1 cellular context compared by ENCODE assay signal in genomic region chr15:77496710-77497107, GRCh38.
A peak's percentile ranks its signal among the peaks of the same experiment; 100 is the strongest.
TF ChIP-seq lines count a peak whose summit lies in the region.

No MANE protein-coding gene starts in this region.

TF ChIP-seq in HEK293, 187 proteins besides CTCF, POLR2A, EP300 and RAD21 (continued from another document and continues in another):
- TF ChIP-seq ZBTB44 (tag by site-specific recombination; IDR thresholded peaks at IDR 0.05), result 0 out of 2 replicates have a peak, but pooled peaks have one; percentile 6
- no peak for TF ChIP-seq ZNF2 (tag by site-specific recombination; IDR thresholded peaks at IDR 0.05)
- no peak for TF ChIP-seq ZNF37A (tag by site-specific recombination; IDR thresholded peaks at IDR 0.05)
- TF ChIP-seq ZNF664 (tag by site-specific recombination; IDR thresholded peaks at IDR 0.05), result no peak
- no peak for TF ChIP-seq ZNF121 (tag by site-specific recombination; IDR thresholded peaks at IDR 0.05)
- TF ChIP-seq ZBTB6 (tag by site-specific recombination; IDR thresholded peaks at IDR 0.05), result peak; percentile 99
- 0 out of 2 replicates have a peak, but pooled peaks have one; percentile 28 for TF ChIP-seq ZNF366 (tag by site-specific recombination; conservative IDR thresholded peaks at IDR 0.05)
- no peak for TF ChIP-seq ZNF140 (tag by site-specific recombination; IDR thresholded peaks at IDR 0.05)
- TF ChIP-seq ZSCAN30 (tag by site-specific recombination; IDR thresholded peaks at IDR 0.05), result peak; percentile 74; the same call in 1 of the 2 replicates
- peak; percentile 30; the same call in 1 of the 2 replicates for TF ChIP-seq ZNF394 (tag by site-specific recombination; IDR thresholded peaks at IDR 0.05; ENCODE audit: borderline replicate concordance)
- TF ChIP-seq, protein P1, sequence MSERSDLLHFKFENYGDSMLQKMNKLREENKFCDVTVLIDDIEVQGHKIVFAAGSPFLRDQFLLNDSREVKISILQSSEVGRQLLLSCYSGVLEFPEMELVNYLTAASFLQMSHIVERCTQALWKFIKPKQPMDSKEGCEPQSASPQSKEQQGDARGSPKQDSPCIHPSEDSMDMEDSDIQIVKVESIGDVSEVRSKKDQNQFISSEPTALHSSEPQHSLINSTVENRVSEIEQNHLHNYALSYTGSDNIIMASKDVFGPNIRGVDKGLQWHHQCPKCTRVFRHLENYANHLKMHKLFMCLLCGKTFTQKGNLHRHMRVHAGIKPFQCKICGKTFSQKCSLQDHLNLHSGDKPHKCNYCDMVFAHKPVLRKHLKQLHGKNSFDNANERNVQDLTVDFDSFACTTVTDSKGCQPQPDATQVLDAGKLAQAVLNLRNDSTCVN (tag by site-specific recombination; optimal IDR thresholded peaks at IDR 0.05), result no peak
- 0 out of 2 replicates have a peak, but pooled peaks have one; percentile 61 for TF ChIP-seq PRDM1 (tag by site-specific recombination; IDR thresholded peaks at IDR 0.05)
- TF ChIP-seq, protein P2, sequence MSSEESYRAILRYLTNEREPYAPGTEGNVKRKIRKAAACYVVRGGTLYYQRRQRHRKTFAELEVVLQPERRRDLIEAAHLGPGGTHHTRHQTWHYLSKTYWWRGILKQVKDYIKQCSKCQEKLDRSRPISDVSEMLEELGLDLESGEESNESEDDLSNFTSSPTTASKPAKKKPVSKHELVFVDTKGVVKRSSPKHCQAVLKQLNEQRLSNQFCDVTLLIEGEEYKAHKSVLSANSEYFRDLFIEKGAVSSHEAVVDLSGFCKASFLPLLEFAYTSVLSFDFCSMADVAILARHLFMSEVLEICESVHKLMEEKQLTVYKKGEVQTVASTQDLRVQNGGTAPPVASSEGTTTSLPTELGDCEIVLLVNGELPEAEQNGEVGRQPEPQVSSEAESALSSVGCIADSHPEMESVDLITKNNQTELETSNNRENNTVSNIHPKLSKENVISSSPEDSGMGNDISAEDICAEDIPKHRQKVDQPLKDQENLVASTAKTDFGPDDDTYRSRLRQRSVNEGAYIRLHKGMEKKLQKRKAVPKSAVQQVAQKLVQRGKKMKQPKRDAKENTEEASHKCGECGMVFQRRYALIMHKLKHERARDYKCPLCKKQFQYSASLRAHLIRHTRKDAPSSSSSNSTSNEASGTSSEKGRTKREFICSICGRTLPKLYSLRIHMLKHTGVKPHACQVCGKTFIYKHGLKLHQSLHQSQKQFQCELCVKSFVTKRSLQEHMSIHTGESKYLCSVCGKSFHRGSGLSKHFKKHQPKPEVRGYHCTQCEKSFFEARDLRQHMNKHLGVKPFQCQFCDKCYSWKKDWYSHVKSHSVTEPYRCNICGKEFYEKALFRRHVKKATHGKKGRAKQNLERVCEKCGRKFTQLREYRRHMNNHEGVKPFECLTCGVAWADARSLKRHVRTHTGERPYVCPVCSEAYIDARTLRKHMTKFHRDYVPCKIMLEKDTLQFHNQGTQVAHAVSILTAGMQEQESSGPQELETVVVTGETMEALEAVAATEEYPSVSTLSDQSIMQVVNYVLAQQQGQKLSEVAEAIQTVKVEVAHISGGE (tag by site-specific recombination; conservative IDR thresholded peaks at IDR 0.05; ENCODE audit: low read depth), result no peak
- no peak for TF ChIP-seq ZNF211 (tag by site-specific recombination; IDR thresholded peaks at IDR 0.05; ENCODE audit: low read depth)
- TF ChIP-seq ZEB2 (tag by site-specific recombination; IDR thresholded peaks at IDR 0.05), result peak; percentile 65
- no peak for TF ChIP-seq ZNF174 (tag by site-specific recombination; IDR thresholded peaks at IDR 0.05)
- no peak for TF ChIP-seq ZNF544 (tag by site-specific recombination; IDR thresholded peaks at IDR 0.05)
- no peak; the same call in 1 of the 2 replicates for TF ChIP-seq ZNF501 (tag by site-specific recombination; IDR thresholded peaks at IDR 0.05)
- TF ChIP-seq TSHZ1 (tag by site-specific recombination; IDR thresholded peaks at IDR 0.05; ENCODE audit: borderline replicate concordance), result no peak
- no peak for TF ChIP-seq FEZF1 (tag by site-specific recombination; IDR thresholded peaks at IDR 0.05)
- no peak for TF ChIP-seq ZNF555 (tag by site-specific recombination; conservative IDR thresholded peaks at IDR 0.05)
- TF ChIP-seq, protein P3, sequence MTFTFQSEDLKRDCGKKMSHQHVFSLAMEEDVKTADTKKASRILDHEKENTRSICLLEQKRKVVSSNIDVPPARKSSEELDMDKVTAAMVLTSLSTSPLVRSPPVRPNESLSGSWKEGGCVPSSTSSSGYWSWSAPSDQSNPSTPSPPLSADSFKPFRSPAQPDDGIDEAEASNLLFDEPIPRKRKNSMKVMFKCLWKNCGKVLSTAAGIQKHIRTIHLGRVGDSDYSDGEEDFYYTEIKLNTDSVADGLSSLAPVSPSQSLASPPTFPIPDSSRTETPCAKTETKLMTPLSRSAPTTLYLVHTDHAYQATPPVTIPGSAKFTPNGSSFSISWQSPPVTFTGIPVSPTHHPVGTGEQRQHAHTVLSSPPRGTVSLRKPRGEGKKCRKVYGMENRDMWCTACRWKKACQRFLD (tag by site-specific recombination; IDR thresholded peaks at IDR 0.05), result no peak
- no peak for TF ChIP-seq ZNF488 (tag by site-specific recombination; IDR thresholded peaks at IDR 0.05)
- TF ChIP-seq ZNF48 (tag by site-specific recombination; IDR thresholded peaks at IDR 0.05), result no peak
- TF ChIP-seq, protein P4, sequence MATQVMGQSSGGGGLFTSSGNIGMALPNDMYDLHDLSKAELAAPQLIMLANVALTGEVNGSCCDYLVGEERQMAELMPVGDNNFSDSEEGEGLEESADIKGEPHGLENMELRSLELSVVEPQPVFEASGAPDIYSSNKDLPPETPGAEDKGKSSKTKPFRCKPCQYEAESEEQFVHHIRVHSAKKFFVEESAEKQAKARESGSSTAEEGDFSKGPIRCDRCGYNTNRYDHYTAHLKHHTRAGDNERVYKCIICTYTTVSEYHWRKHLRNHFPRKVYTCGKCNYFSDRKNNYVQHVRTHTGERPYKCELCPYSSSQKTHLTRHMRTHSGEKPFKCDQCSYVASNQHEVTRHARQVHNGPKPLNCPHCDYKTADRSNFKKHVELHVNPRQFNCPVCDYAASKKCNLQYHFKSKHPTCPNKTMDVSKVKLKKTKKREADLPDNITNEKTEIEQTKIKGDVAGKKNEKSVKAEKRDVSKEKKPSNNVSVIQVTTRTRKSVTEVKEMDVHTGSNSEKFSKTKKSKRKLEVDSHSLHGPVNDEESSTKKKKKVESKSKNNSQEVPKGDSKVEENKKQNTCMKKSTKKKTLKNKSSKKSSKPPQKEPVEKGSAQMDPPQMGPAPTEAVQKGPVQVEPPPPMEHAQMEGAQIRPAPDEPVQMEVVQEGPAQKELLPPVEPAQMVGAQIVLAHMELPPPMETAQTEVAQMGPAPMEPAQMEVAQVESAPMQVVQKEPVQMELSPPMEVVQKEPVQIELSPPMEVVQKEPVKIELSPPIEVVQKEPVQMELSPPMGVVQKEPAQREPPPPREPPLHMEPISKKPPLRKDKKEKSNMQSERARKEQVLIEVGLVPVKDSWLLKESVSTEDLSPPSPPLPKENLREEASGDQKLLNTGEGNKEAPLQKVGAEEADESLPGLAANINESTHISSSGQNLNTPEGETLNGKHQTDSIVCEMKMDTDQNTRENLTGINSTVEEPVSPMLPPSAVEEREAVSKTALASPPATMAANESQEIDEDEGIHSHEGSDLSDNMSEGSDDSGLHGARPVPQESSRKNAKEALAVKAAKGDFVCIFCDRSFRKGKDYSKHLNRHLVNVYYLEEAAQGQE (tag by site-specific recombination; IDR thresholded peaks at IDR 0.05), result no peak
- TF ChIP-seq ZNF132 (tag by site-specific recombination; IDR thresholded peaks at IDR 0.05; ENCODE audit: borderline replicate concordance), result no peak
- TF ChIP-seq, protein P5, sequence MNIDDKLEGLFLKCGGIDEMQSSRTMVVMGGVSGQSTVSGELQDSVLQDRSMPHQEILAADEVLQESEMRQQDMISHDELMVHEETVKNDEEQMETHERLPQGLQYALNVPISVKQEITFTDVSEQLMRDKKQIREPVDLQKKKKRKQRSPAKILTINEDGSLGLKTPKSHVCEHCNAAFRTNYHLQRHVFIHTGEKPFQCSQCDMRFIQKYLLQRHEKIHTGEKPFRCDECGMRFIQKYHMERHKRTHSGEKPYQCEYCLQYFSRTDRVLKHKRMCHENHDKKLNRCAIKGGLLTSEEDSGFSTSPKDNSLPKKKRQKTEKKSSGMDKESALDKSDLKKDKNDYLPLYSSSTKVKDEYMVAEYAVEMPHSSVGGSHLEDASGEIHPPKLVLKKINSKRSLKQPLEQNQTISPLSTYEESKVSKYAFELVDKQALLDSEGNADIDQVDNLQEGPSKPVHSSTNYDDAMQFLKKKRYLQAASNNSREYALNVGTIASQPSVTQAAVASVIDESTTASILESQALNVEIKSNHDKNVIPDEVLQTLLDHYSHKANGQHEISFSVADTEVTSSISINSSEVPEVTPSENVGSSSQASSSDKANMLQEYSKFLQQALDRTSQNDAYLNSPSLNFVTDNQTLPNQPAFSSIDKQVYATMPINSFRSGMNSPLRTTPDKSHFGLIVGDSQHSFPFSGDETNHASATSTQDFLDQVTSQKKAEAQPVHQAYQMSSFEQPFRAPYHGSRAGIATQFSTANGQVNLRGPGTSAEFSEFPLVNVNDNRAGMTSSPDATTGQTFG (tag by site-specific recombination; IDR thresholded peaks at IDR 0.05; ENCODE audit: borderline replicate concordance), result no peak
- TF ChIP-seq ZBTB49 (tag by site-specific recombination; IDR thresholded peaks at IDR 0.05; ENCODE audit: low read depth), result no peak
- TF ChIP-seq ZNF692 (tag by site-specific recombination; IDR thresholded peaks at IDR 0.05), result peak; percentile 50; the same call in 1 of the 2 replicates
- TF ChIP-seq KLF7 (tag by site-specific recombination; IDR thresholded peaks at IDR 0.05; ENCODE audit: borderline replicate concordance), result no peak
